ENCODE assay signal across 8 cellular contexts in genomic region chr2:24124003-24124585, GRCh38. TPM values are rescaled to one million over a fixed set of nuclear protein-coding genes. Genes with fewer than 3 reads are reported as not detected.
DNase-seq lines count a peak whose midpoint lies in the region; ATAC-seq and TF ChIP-seq lines count a peak whose summit lies in the region.

No MANE protein-coding gene starts in this region.

- in situ Hi-C loops in GM13977 (cut with MboI; ENCODE audit: low pct_unique_long_range_greater_than_20kb, low sequenced_read_pairs, unreplicated experiment): no loop called here

- TF ChIP-seq CTCF in heart right ventricle (IDR thresholded peaks at IDR 0.05) (no peak), fibroblast of villous mesenchyme (IDR thresholded peaks at IDR 0.05; ENCODE audit: insufficient read depth, low read depth, low read length) (no peak), GM13977 (IDR thresholded peaks at IDR 0.05; ENCODE audit: extremely low read depth, insufficient read depth, missing control alignments) (no peak)

- no peaks in the 10 kb centered on the region for H3K36me3 ChIP-seq in heart right ventricle

- no peak for DNase-seq in heart right ventricle
- no peak for DNase-seq in Right ventricle myocardium inferior (ENCODE audit: missing footprints)
- DNase-seq in SW480 (ENCODE audit: low spot score): peak; percentile 35
- no peak for DNase-seq in fibroblast of villous mesenchyme (ENCODE audit: low read depth)
- peak; percentile 90 for DNase-seq in retina
- DNase-seq in GM13977 (ENCODE audit: low spot score): no peak
- no peak for DNase-seq in globus pallidus (ENCODE audit: low spot score)

- no peaks in the 10 kb centered on the region for H3K9me3 ChIP-seq in heart right ventricle

- ATAC-seq in heart right ventricle (peak in 7 of 8 donors; percentile 2 to 17 (median 7)), Right ventricle myocardium inferior (no peak), HG03175 (IDR thresholded peaks at IDR 0.05; ENCODE audit: unreplicated experiment) (peak; percentile 11)

- peak overlapping the region; percentile 64 to 82 (median 76) for H3K4me3 ChIP-seq in heart right ventricle
- H3K4me3 ChIP-seq in fibroblast of villous mesenchyme (ENCODE audit: low read depth, low read length): peak overlapping the region; percentile 89

- H3K27ac ChIP-seq in heart right ventricle: peak overlapping the region; percentile 86 to 98 (median 94)

- H3K27me3 ChIP-seq in heart right ventricle: no peaks in the 10 kb centered on the region

- H3K4me1 ChIP-seq in heart right ventricle: peaks cover 0 to 24% (median 14%) of the 10 kb centered on the region in 9 donors

- WGBS in heart right ventricle, 2 donors: 8 to 11% methylated on average over 7 of the region's 7 CpGs

- intact Hi-C loops in heart right ventricle (cut with DNase I) (loop anchor here in 3 of 10 donors (5.0 kb wide), 3 partner anchors 37 to 47 kb away; partner anchors contain the start of genes SF3B6 (in 1 of the 3) and TP53I3 (in 1 of the 3)), Right ventricle myocardium inferior (cut with DNase I) (no loop called here)

RNA-seq across cellular contexts. Expression of gene FAM228B, which starts 0.8 kb away (rescaled TPM):
- total RNA-seq in heart right ventricle (10 to 100 TPM; 21.6 to 35.4 (median 27.3) TPM), Right ventricle myocardium inferior (21.8 TPM), fibroblast of villous mesenchyme (8.1 and 14.2 TPM in 2 replicates)
- polyA plus RNA-seq in heart right ventricle: 10 to 100 TPM in 1 of 2 donors, 1 to 10 TPM in 1; 4.7 to 76.4 TPM

RNA-seq across cellular contexts. Expression of gene PFN4, which starts 1.0 kb away (rescaled TPM):
- total RNA-seq in heart right ventricle (1 to 10 TPM in 2 of 10 donors, under 1 TPM in 6, not detected in 2; 0.35 to 1.6 (median 0.78) TPM), Right ventricle myocardium inferior (0.32 TPM), fibroblast of villous mesenchyme (0.43 and 0.64 TPM in 2 replicates)
- polyA plus RNA-seq in heart right ventricle: 1 to 10 TPM in 1 of 2 donors, under 1 TPM in 1; 0.28 to 2.3 TPM

RNA-seq across cellular contexts. Expression of gene TP53I3, which starts 39.5 kb away (rescaled TPM):
- total RNA-seq in heart right ventricle (10 to 100 TPM in 6 of 10 donors, 1 to 10 TPM in 4; 8.7 to 18.3 (median 12.3) TPM), Right ventricle myocardium inferior (17.2 TPM), fibroblast of villous mesenchyme (66.9 and 79.9 TPM in 2 replicates)
- polyA plus RNA-seq in heart right ventricle: 10 to 100 TPM; 16.4 to 17.2 TPM

RNA-seq across cellular contexts. Expression of gene SF3B6, which starts 48.0 kb away (rescaled TPM):
- total RNA-seq in heart right ventricle (10 to 100 TPM; 52.9 to 64.6 (median 57.4) TPM), Right ventricle myocardium inferior (53.7 TPM), fibroblast of villous mesenchyme (112 and 146 TPM in 2 replicates)
- 10 to 100 TPM; 29.2 to 81.7 TPM for polyA plus RNA-seq in heart right ventricle

RNA-seq across cellular contexts. Expression of gene FAM228A, which starts 50.8 kb away (rescaled TPM):
- total RNA-seq in heart right ventricle (1 to 10 TPM in 2 of 10 donors, under 1 TPM in 7, not detected in 1; 0.25 to 4.1 (median 0.41) TPM), Right ventricle myocardium inferior (0.22 TPM), fibroblast of villous mesenchyme (0.43 and 0.64 TPM in 2 replicates)
- polyA plus RNA-seq in heart right ventricle: 1 to 10 TPM in 1 of 2 donors, under 1 TPM in 1; 0.29 to 1.3 TPM

Comparison
In these comparisons a context has a peak if more than half of its experiments do, and no peak if none do; other contexts are left out.
1. DNase-seq: peak in SW480 (single experiment) and retina (single experiment); none in heart right ventricle (0 of 2), Right ventricle myocardium inferior (single experiment), fibroblast of villous mesenchyme (single experiment), GM13977 (single experiment) and globus pallidus (single experiment).